Comparison of ENCODE assay signal across 11 cellular contexts in the genomic region with DNA sequence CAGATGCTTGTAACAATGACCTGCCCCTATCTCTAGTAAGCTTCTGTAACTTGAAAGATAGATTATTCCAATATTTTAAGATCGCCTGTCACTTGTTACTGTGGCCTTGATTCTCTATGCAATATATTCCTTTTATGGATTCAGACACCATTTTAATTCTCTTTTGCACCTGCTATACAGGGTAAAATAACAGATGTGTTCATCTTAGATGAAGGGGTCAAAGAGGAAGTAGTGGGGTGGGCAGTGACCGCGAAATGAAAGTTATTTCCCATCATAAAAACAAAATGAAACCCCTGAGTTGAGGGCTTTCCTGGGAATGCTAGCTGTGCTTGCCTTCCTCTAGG.
DNase-seq lines count a peak whose midpoint lies in the region; ATAC-seq, FAIRE-seq and TF ChIP-seq lines count a peak whose summit lies in the region.
"Had no signal": no experiment of that assay in that cellular context is flagged by ENCODE, and none has a peak within 500 bp of the region (broad histone marks: within the 10 kb centered on the region; RNA-seq: fewer than 3 reads in every experiment).

No MANE protein-coding gene starts in this region.

- DNase-seq in astrocyte (ENCODE audit: low read depth) (no peak), NCI-H2029 treated with DMSO at 0.1 percent for 48 hours (lab: John Stamatoyannopoulos, UW) (no peak), T1000 (lab: John Stamatoyannopoulos, UW) (no peak)
- DNase-seq in effector CD8-positive, alpha-beta T cell (lab: John Stamatoyannopoulos, UW): no peak
- DNase-seq: activated naive CD4-positive, alpha-beta T cell treated with anti-CD3 and anti-CD28 coated beads, Interleukin-2, amount 10 ng/mL, durations not matched to agents 7 days and 5 days; KG1; NCI-H524 had no signal

- no peak overlapping the region for H2AFZ ChIP-seq in astrocyte (ENCODE audit: low read depth, low read length)

- H3K9me3 ChIP-seq in astrocyte (ENCODE audit: insufficient read depth, low read depth, low read length): no peaks in the 10 kb centered on the region

- H3K27ac Mint-ChIP-seq in astrocyte (ENCODE audit: unreplicated experiment): peak overlapping the region; percentile 86
- H3K27ac Mint-ChIP-seq: activated naive CD4-positive, alpha-beta T cell treated with anti-CD3 and anti-CD28 coated beads, Interleukin-2, amount 10 ng/mL, durations not matched to agents 7 days and 5 days had no signal

- no peak overlapping the region for H3K4me3 Mint-ChIP-seq in astrocyte (ENCODE audit: unreplicated experiment)
- H3K4me3 Mint-ChIP-seq: activated naive CD4-positive, alpha-beta T cell treated with anti-CD3 and anti-CD28 coated beads, Interleukin-2, amount 10 ng/mL, durations not matched to agents 7 days and 5 days had no signal

- ATAC-seq in GM18517 (IDR thresholded peaks at IDR 0.05; ENCODE audit: unreplicated experiment) (peak; percentile 25), GM21390 (IDR thresholded peaks at IDR 0.05; ENCODE audit: unreplicated experiment) (peak; percentile 14), HG03064 (IDR thresholded peaks at IDR 0.05; ENCODE audit: low read depth, unreplicated experiment) (peak; percentile 3), HG02970 (IDR thresholded peaks at IDR 0.05; ENCODE audit: low FRiP score, unreplicated experiment) (no peak)

- TF ChIP-seq CTCF in astrocyte (IDR thresholded peaks at IDR 0.05; ENCODE audit: insufficient read depth, low read depth, low read length): no peak

- H3K4me1 ChIP-seq in astrocyte (ENCODE audit: insufficient read depth, low read length): peaks cover 36% of the 10 kb centered on the region

- H4K20me1 ChIP-seq in astrocyte (ENCODE audit: insufficient read depth, low read length): no peaks in the 10 kb centered on the region

- peaks cover 20% of the 10 kb centered on the region for H3K36me3 Mint-ChIP-seq in astrocyte (ENCODE audit: low read depth, unreplicated experiment)

- H3K4me3 ChIP-seq in astrocyte (ENCODE audit: insufficient read depth, low read depth, low read length): peak overlapping the region; percentile 8

- peaks cover 6% of the 10 kb centered on the region for H3K36me3 ChIP-seq in astrocyte (ENCODE audit: insufficient read depth, low read length)

- H3K4me2 ChIP-seq in astrocyte (ENCODE audit: low read length): peak overlapping the region; percentile 79

- H3K27ac ChIP-seq in astrocyte (ENCODE audit: low read depth, low read length): peak overlapping the region; percentile 94

- no peaks in the 10 kb centered on the region for H3K27me3 ChIP-seq in astrocyte (ENCODE audit: insufficient read depth, low read length)

- no peak for FAIRE-seq in astrocyte (lab: Jason Lieb, UNC)

- H3K4me1 Mint-ChIP-seq in astrocyte (ENCODE audit: low read depth, unreplicated experiment): peaks cover 43% of the 10 kb centered on the region

- peaks cover 61% of the 10 kb centered on the region for H3K79me2 ChIP-seq in astrocyte (ENCODE audit: insufficient read depth, low read length)

- peak overlapping the region; percentile 70 for H3K9ac ChIP-seq in astrocyte (ENCODE audit: low read length)

- H3K27me3 Mint-ChIP-seq in astrocyte (ENCODE audit: low read depth, unreplicated experiment): no peaks in the 10 kb centered on the region
- H3K27me3 Mint-ChIP-seq: activated naive CD4-positive, alpha-beta T cell treated with anti-CD3 and anti-CD28 coated beads, Interleukin-2, amount 10 ng/mL, durations not matched to agents 7 days and 5 days had no signal

- H3K9me3 Mint-ChIP-seq in astrocyte (ENCODE audit: unreplicated experiment): peaks cover 5% of the 10 kb centered on the region
- H3K9me3 Mint-ChIP-seq: activated naive CD4-positive, alpha-beta T cell treated with anti-CD3 and anti-CD28 coated beads, Interleukin-2, amount 10 ng/mL, durations not matched to agents 7 days and 5 days had no signal
